ENCODE assay signal across 17 cellular contexts in the genomic region with DNA sequence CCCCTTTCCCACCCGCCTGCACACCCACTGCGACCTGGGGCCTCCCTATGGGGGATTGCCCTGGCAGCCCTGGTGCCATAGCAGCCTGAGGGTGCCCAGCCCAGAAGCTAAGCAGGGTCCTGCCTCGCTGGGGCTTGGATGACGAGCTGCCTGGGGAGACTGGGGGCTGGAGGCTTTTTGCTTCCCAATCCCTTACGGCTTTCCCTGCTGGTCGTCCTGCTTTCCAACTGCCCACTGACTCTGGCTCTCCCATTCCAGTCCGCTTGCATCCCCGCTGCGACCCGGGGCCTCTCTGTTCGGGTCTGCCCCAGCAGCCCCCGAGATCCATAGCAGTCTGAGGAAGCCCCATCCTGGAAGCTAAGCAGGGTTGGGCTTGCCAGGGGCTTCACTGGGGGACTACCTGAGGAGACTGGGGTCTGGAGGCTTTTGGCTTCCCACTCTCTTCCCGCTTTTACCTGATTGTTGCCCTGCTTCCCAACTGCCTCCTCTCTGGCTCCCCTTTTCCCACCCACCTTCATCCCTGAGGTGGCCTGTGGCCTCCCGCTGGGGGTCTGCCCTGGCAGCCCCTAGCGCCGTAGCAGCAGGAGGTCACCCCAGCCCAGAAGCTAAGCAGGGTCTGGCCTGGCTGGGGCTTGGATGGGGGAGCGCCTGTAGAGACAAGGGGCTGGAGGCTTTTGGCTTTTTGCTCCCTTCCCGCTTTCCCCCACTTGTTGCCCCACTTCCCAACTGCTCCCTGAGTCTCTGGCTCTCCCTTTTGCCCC.
"Had no signal": no experiment of that assay in that cellular context is flagged by ENCODE, and none has a peak within 500 bp of the region (broad histone marks: within the 10 kb centered on the region; RNA-seq: fewer than 3 reads in every experiment).

No MANE protein-coding gene starts in this region.

- DNase-seq: cerebellar nuclear complex; dermis blood vessel endothelial cell; endodermal cell; erythroblast; heart left ventricle; hypothalamus; mesendoderm; naive B cell; ovary; small intestine; stimulated activated CD4-positive, alpha-beta T cell treated with anti-CD3 and anti-CD28 coated beads, Interleukin-12 subunit alpha, Interleukin-12 subunit beta, amount 100 ng/mL, for 4 hours; stimulated activated naive CD4-positive, alpha-beta T cell treated with Interleukin-2 at 50 U/mL for 16 hours; trophoblast cell had no signal

- ATAC-seq: heart left ventricle, left lung, lower lobe of right lung, right cardiac atrium had no signal

- H3K36me3 ChIP-seq: heart left ventricle, left lung, lower lobe of right lung, ovary had no signal

- H3K27ac Mint-ChIP-seq: endodermal cell, nephron had no signal

- H3K27me3 ChIP-seq: left lung, ovary had no signal

- H3K27me3 Mint-ChIP-seq: naive B cell had no signal

- H3K4me3 Mint-ChIP-seq: endodermal cell, nephron had no signal

- H3K4me1 ChIP-seq: heart left ventricle, left lung, lower lobe of right lung had no signal

- H3K27ac ChIP-seq: heart left ventricle, left lung, lower lobe of right lung, ovary had no signal

- H3K4me1 Mint-ChIP-seq: endodermal cell, nephron had no signal

- H3K4me3 ChIP-seq: heart left ventricle, left lung, lower lobe of right lung, ovary had no signal
